ENCODE assay signal across 1 cellular context in the genomic region with DNA sequence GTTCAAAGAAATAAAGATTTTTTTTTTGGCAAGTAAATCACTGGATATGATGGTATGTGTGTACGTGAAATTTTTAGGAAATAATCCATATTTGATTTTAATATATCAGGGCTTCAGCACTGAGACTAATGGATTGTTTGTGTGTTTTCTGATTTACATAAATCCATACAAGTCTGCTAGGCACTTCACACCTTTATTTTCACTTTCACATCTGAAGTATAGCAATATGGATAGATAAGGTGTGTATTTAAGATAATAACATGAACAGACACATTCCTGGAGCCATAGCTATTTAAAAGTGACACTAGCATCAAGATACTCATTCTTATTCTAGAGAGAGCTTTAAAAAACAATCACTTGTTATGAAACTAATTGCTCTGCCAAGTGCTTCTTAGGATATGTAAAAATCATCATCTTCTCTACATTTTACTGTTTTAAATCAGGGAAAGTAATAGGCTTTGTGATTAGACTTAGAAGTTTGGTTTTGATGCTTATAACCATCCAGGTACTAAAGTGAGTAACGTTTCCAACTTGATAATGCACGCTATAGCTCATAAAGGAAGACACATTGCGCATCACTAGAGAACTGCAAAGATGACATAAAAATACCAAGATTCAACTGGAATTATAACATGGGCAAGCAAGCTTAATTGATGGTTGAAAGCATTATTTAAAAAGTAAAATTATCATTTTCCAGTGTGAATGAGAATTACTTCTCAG.
TF ChIP-seq lines count a peak whose summit lies in the region.

No MANE protein-coding gene starts in this region.

TF ChIP-seq in GM12878, 131 proteins besides CTCF, POLR2A, EP300 and RAD21:
- TF ChIP-seq MXI1 (IDR thresholded peaks at IDR 0.05; ENCODE audit: low read depth, low read length) (no peak), MEF2B (IDR thresholded peaks at IDR 0.05; ENCODE audit: partially characterized antibody, poor library complexity, severe bottlenecking) (no peak), POU2F2 (IDR thresholded peaks at IDR 0.05; ENCODE audit: borderline replicate concordance, low read depth, low read length) (no peak), ATF3 (IDR thresholded peaks at IDR 0.05; ENCODE audit: borderline replicate concordance, extremely low read depth, low read depth, low read length) (no peak)
- TF ChIP-seq, protein P1, sequence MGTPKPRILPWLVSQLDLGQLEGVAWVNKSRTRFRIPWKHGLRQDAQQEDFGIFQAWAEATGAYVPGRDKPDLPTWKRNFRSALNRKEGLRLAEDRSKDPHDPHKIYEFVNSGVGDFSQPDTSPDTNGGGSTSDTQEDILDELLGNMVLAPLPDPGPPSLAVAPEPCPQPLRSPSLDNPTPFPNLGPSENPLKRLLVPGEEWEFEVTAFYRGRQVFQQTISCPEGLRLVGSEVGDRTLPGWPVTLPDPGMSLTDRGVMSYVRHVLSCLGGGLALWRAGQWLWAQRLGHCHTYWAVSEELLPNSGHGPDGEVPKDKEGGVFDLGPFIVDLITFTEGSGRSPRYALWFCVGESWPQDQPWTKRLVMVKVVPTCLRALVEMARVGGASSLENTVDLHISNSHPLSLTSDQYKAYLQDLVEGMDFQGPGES (IDR thresholded peaks at IDR 0.05), result no peak
TF ChIP-seq in GM12878: peak in this region for 0.
